20 cellular contexts compared by ENCODE assay signal in the genomic region with DNA sequence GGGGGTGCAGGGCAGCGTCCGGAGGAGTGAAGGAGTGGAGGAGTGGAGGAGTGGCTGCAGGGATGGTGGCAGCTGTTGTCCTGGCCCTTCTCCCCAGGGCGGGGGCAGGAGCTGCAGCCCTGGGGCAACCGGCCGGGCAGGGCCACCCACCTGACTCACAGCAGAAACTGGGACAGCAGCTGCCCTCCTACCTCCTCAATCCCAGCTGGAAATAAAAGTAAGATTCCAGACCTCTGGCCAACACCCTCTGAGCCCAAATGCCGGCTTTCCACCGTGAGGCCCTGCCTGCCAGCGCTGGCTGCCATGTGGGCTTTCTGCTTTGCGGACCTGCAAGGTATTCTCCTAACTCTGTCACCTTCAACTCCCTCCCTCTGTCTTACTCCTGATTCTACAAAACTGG. TPM values are rescaled to one million over a fixed set of nuclear protein-coding genes. Genes with fewer than 3 reads are reported as not detected.
A peak's percentile ranks its signal among the peaks of the same experiment; 100 is the strongest.
DNase-seq lines count a peak whose midpoint lies in the region; ATAC-seq, FAIRE-seq and TF ChIP-seq lines count a peak whose summit lies in the region.
"Had no signal": no experiment of that assay in that cellular context is flagged by ENCODE, and none has a peak within 500 bp of the region (broad histone marks: within the 10 kb centered on the region; RNA-seq: fewer than 3 reads in every experiment).

No MANE protein-coding gene starts in this region.

- no peak overlapping the region for H3K4me3 ChIP-seq in breast epithelium
- H3K4me3 ChIP-seq in HepG2 (replicated peaks in 1 of 3; ENCODE audit: insufficient read depth in 1 of 3, low read depth in 2 of 3, low read length in 3 of 3), result peak overlapping the region in 2 of 3 experiments; percentile 20 to 58; a peak in 3 of 6 replicates
- H3K4me3 ChIP-seq: SK-N-MC, skin epidermis, tibial nerve had no signal

- CTCF ChIA-PET in MCF 10A (lab: Yijun Ruan, JAX) (interaction anchor here (0.8 kb wide), 1 partner anchor 14 kb away, joined by 4 read pairs; the partner anchor contains the start of gene ALKBH7), HepG2 (lab: Yijun Ruan, JAX; ENCODE audit: low intra/inter-chr PET ratio, low total read pairs) (no interaction called here)

- peak overlapping the region; percentile 65 for H2AFZ ChIP-seq in HepG2 (ENCODE audit: low read length)

- TF ChIP-seq RAD21 in HepG2 (CRISPR knock-in tag; IDR thresholded peaks at IDR 0.05), result no peak

- H3K4me1 ChIP-seq in breast epithelium, result peaks cover 0 to 5% of the 10 kb centered on the region in 2 donors
- peaks cover 20% of the 10 kb centered on the region for H3K4me1 ChIP-seq in HepG2 (ENCODE audit: insufficient read depth, low read length)

- no peaks in the 10 kb centered on the region for H3K36me3 ChIP-seq in breast epithelium
- no peaks in the 10 kb centered on the region for H3K36me3 ChIP-seq in HepG2 (replicated peaks in 1 of 2; ENCODE audit: control insufficient read depth in 1 of 2, insufficient read depth in 2 of 2, low read length in 2 of 2)
- H3K36me3 ChIP-seq: tibial nerve had no signal

- H4K20me1 ChIP-seq in HepG2 (ENCODE audit: insufficient read depth, low read length), result no peaks in the 10 kb centered on the region

- TF ChIP-seq EP300 in HepG2 (IDR thresholded peaks at IDR 0.05; ENCODE audit: low read depth in 2 of 2, low read length in 2 of 2) (no peak), HepG2 (CRISPR knock-in tag; IDR thresholded peaks at IDR 0.05; ENCODE audit: borderline replicate concordance) (no peak)

- peak; percentile 11; the same call in 2 of the 3 replicates for ATAC-seq in HepG2
- ATAC-seq: stimulated activated effector memory CD8-positive, alpha-beta T cell treated with anti-CD3 and anti-CD28 coated beads, Interleukin-12 subunit alpha, Interleukin-12 subunit beta, amount 100 ng/mL, for 72 hours had no signal

- H3K27me3 Mint-ChIP-seq in MCF 10A (ENCODE audit: insufficient read depth, unreplicated experiment), result no peaks in the 10 kb centered on the region

- H3K4me1 Mint-ChIP-seq in MCF 10A (ENCODE audit: insufficient read depth, unreplicated experiment), result peaks cover 16% of the 10 kb centered on the region

- BruUV-seq in MCF 10A (replicated peaks; lab: Mats Ljungman, UMichigan) (no TSS peak), HepG2 (replicated peaks; lab: Mats Ljungman, UMichigan) (no TSS peak)

- no peak for FAIRE-seq in HepG2 (lab: Jason Lieb, UNC)

- H3K4me3 Mint-ChIP-seq in MCF 10A (ENCODE audit: unreplicated experiment), result no peak overlapping the region
- H3K4me3 Mint-ChIP-seq: immature natural killer cell; stimulated activated effector memory CD8-positive, alpha-beta T cell treated with anti-CD3 and anti-CD28 coated beads, Interleukin-12 subunit alpha, Interleukin-12 subunit beta, amount 100 ng/mL, for 72 hours had no signal

- H3K36me3 Mint-ChIP-seq in MCF 10A (ENCODE audit: insufficient read depth, unreplicated experiment), result peaks cover 14% of the 10 kb centered on the region
- H3K36me3 Mint-ChIP-seq: immature natural killer cell had no signal

- peak overlapping the region; percentile 65 for H3K4me2 ChIP-seq in HepG2 (ENCODE audit: low read depth, low read length)

- intact Hi-C loops in breast epithelium (cut with DNase I; ENCODE audit: low total_unique reads) (no loop called here), MCF 10A (cut with micrococcal nuclease) (no loop called here), HepG2 (cut with micrococcal nuclease; ENCODE audit: unreplicated experiment) (no loop called here)

- no peaks in the 10 kb centered on the region for H3K9me3 ChIP-seq in breast epithelium
- H3K9me3 ChIP-seq in HepG2 (ENCODE audit: low read length), result no peaks in the 10 kb centered on the region
- H3K9me3 ChIP-seq: tibial nerve had no signal

- no peaks in the 10 kb centered on the region for H3K9me3 Mint-ChIP-seq in MCF 10A (ENCODE audit: unreplicated experiment)
- H3K9me3 Mint-ChIP-seq: immature natural killer cell; stimulated activated effector memory CD8-positive, alpha-beta T cell treated with anti-CD3 and anti-CD28 coated beads, Interleukin-12 subunit alpha, Interleukin-12 subunit beta, amount 100 ng/mL, for 72 hours had no signal

- TF ChIP-seq CTCF in breast epithelium (IDR thresholded peaks at IDR 0.05) (no peak), MCF 10A (IDR thresholded peaks at IDR 0.05; ENCODE audit: unreplicated experiment) (no peak), HepG2 (CRISPR knock-in tag; IDR thresholded peaks at IDR 0.05) (no peak)

- DNase-seq in breast epithelium (ENCODE audit: low spot score in 2 of 2), result no peak
- DNase-seq in MCF 10A (ENCODE audit: unreplicated experiment), result no peak
- DNase-seq in HepG2 (ENCODE audit: low spot score), result no peak
- no peak for DNase-seq in AG20443 (ENCODE audit: low spot score)
- no peak for DNase-seq in NCI-H2029 treated with DMSO at 0.1 percent for 48 hours (lab: John Stamatoyannopoulos, UW)
- no peak for DNase-seq in cerebellum (ENCODE audit: low spot score)
- DNase-seq: 8988T; activated CD8-positive, alpha-beta memory T cell treated with anti-CD3 and anti-CD28 coated beads, Interleukin-2, amount 50 U/mL, for 4 hours; activated gamma-delta T cell treated with Interleukin-2 at 50 U/mL for 16 hours; aorta; immature natural killer cell; NCI-H146; NCI-H510A had no signal

- no peak overlapping the region for H3K27ac Mint-ChIP-seq in MCF 10A (ENCODE audit: low read depth, unreplicated experiment)
- H3K27ac Mint-ChIP-seq: stimulated activated effector memory CD8-positive, alpha-beta T cell treated with anti-CD3 and anti-CD28 coated beads, Interleukin-12 subunit alpha, Interleukin-12 subunit beta, amount 100 ng/mL, for 72 hours had no signal

- H3K27me3 ChIP-seq in breast epithelium (no peaks in the 10 kb centered on the region), HepG2 (ENCODE audit: control insufficient read depth in 1 of 2, insufficient read depth in 2 of 2, low read length in 2 of 2) (no peaks in the 10 kb centered on the region; a peak in 1 of 5 replicates)
- H3K27me3 ChIP-seq: tibial nerve had no signal

- 12% methylated on average over 9 of the region's 9 CpGs for WGBS in HepG2 (ENCODE audit: low lambda C conversion rate)

- POLR2A ChIA-PET in MCF 10A (lab: Yijun Ruan, JAX), result interaction anchor here (0.6 to 1.1 kb wide), 4 partner anchors 22 to 1166 kb away, joined by 3 to 5 read pairs (median 3); partner anchors contain the start of gene GTF2F1
- POLR2A ChIA-PET in HepG2 (lab: Yijun Ruan, JAX), result interaction anchor here (0.7 to 1.8 kb wide), 3 partner anchors 15 to 1823 kb away, joined by 3 to 7 read pairs (median 3); partner anchors contain the start of gene ALKBH7

- in situ Hi-C loops in HepG2 (cut with HindIII; ENCODE audit: extremely low pct_ligation_motif_present, low pct_unique_long_range_greater_than_20kb), result no loop called here

- peaks cover 5% of the 10 kb centered on the region for H3K79me2 ChIP-seq in HepG2 (ENCODE audit: insufficient read depth, low read length)

- peak overlapping the region; percentile 19 to 40 for H3K27ac ChIP-seq in breast epithelium
- H3K27ac ChIP-seq in HepG2 (ENCODE audit: extremely low read length, insufficient read depth, low read length), result no peak overlapping the region
- H3K27ac ChIP-seq: C4-2B, SK-N-MC, tibial nerve had no signal

- H3K9ac ChIP-seq in HepG2 (ENCODE audit: insufficient read depth, low read depth, low read length), result no peak overlapping the region

- TF ChIP-seq POLR2A in breast epithelium (IDR thresholded peaks at IDR 0.05), result no peak
- TF ChIP-seq POLR2A in HepG2 (IDR thresholded peaks at IDR 0.05; ENCODE audit: insufficient read depth in 1 of 2, low read depth in 2 of 2, low read length in 2 of 2), result no peak

RNA-seq across cellular contexts. Expression of gene CLPP, which starts 3.3 kb away (rescaled TPM):
- total RNA-seq in breast epithelium, result 10 to 100 TPM; 72.3 to 96.7 (median 75.8) TPM
- total RNA-seq in MCF 10A (2022), result 132 and 142 TPM in 2 replicates
- total RNA-seq in HepG2 (2016; rRNA removed; fragmentation: Illumina TruSeq; extraction: Trizol), result 45.3 and 46.6 TPM in 2 replicates
- 152 and 166 TPM in 2 replicates for total RNA-seq in HepG2 (2016; cell fraction: cytosol; rRNA removed; fragmentation: Illumina TruSeq; extraction: Trizol; ENCODE audit: low read depth)
- 32.9 and 56.9 TPM in 2 replicates for total RNA-seq in HepG2 (2016; cell fraction: insoluble cytoplasmic fraction; rRNA removed; fragmentation: Illumina TruSeq; extraction: Trizol)
- 107 and 109 TPM in 2 replicates for total RNA-seq in HepG2 (2016; cell fraction: membrane; rRNA removed; fragmentation: Illumina TruSeq; extraction: Trizol)
- total RNA-seq in HepG2 (2016; cell fraction: nucleus; rRNA removed; fragmentation: Illumina TruSeq; extraction: Trizol), result 20.2 and 28.2 TPM in 2 replicates
- polyA plus RNA-seq in HepG2 (2011; rRNA removed), result 68.4 and 72.3 TPM in 2 replicates
- polyA plus RNA-seq in HepG2 (2011; cell fraction: cytosol; rRNA removed), result 91.9 and 175 TPM in 2 replicates
- 80.6 and 81.0 TPM in 2 replicates for polyA plus RNA-seq in HepG2 (2011; cell fraction: nucleus; rRNA removed)
- polyA plus RNA-seq in HepG2 (2012), result 42.1 and 53.9 TPM in 2 replicates
- 192 and 215 TPM in 2 replicates for polyA plus RNA-seq in HepG2 (2016; cell fraction: cytosol; fragmentation: Illumina TruSeq; extraction: Trizol; ENCODE audit: low read depth)
- 50.0 and 71.7 TPM in 2 replicates for polyA plus RNA-seq in HepG2 (2016; cell fraction: insoluble cytoplasmic fraction; fragmentation: Illumina TruSeq; extraction: Trizol; ENCODE audit: low read depth)
- polyA plus RNA-seq in HepG2 (2016; cell fraction: membrane; fragmentation: Illumina TruSeq; extraction: Trizol; ENCODE audit: low read depth), result 128 TPM in 2 replicates
- 47.5 and 49.3 TPM in 2 replicates for polyA plus RNA-seq in HepG2 (2016; cell fraction: nucleus; fragmentation: Illumina TruSeq; extraction: Trizol; ENCODE audit: insufficient read depth, low read depth)
- 74.2 and 90.7 TPM in 2 replicates for polyA minus RNA-seq in HepG2 (2011; rRNA and poly(A)+ RNA removed; ENCODE audit: low replicate concordance)
- polyA minus RNA-seq in HepG2 (2011; cell fraction: cytosol; rRNA and poly(A)+ RNA removed), result 19.5 and 26.8 TPM in 2 replicates
- polyA minus RNA-seq in HepG2 (2011; cell fraction: nucleus; rRNA and poly(A)+ RNA removed), result 6.1 and 7.1 TPM in 2 replicates
- 22.1 TPM for total RNA-seq in cerebellum

RNA-seq across cellular contexts. Expression of gene ALKBH7, which starts 14.6 kb away (rescaled TPM):
- 100 to 1,000 TPM in 1 of 3 donors, 10 to 100 TPM in 2; 68.3 to 101 (median 76.7) TPM for total RNA-seq in breast epithelium
- total RNA-seq in MCF 10A (2022), result 49.9 and 51.5 TPM in 2 replicates
- total RNA-seq in HepG2 (2016; rRNA removed; fragmentation: Illumina TruSeq; extraction: Trizol), result 45.9 and 48.3 TPM in 2 replicates
- total RNA-seq in HepG2 (2016; cell fraction: cytosol; rRNA removed; fragmentation: Illumina TruSeq; extraction: Trizol; ENCODE audit: low read depth), result 30.9 and 31.3 TPM in 2 replicates
- total RNA-seq in HepG2 (2016; cell fraction: insoluble cytoplasmic fraction; rRNA removed; fragmentation: Illumina TruSeq; extraction: Trizol), result 51.6 and 55.7 TPM in 2 replicates
- 41.9 and 45.4 TPM in 2 replicates for total RNA-seq in HepG2 (2016; cell fraction: membrane; rRNA removed; fragmentation: Illumina TruSeq; extraction: Trizol)
- total RNA-seq in HepG2 (2016; cell fraction: nucleus; rRNA removed; fragmentation: Illumina TruSeq; extraction: Trizol), result 18.3 and 18.4 TPM in 2 replicates
- 29.6 and 36.8 TPM in 2 replicates for polyA plus RNA-seq in HepG2 (2011; rRNA removed)
- 29.3 and 56.9 TPM in 2 replicates for polyA plus RNA-seq in HepG2 (2011; cell fraction: cytosol; rRNA removed)
- polyA plus RNA-seq in HepG2 (2011; cell fraction: nucleus; rRNA removed), result 20.4 and 21.6 TPM in 2 replicates
- polyA plus RNA-seq in HepG2 (2012), result 21.7 and 27.2 TPM in 2 replicates
- 24.1 and 27.0 TPM in 2 replicates for polyA plus RNA-seq in HepG2 (2016; cell fraction: cytosol; fragmentation: Illumina TruSeq; extraction: Trizol; ENCODE audit: low read depth)
- polyA plus RNA-seq in HepG2 (2016; cell fraction: insoluble cytoplasmic fraction; fragmentation: Illumina TruSeq; extraction: Trizol; ENCODE audit: low read depth), result 36.2 and 37.8 TPM in 2 replicates
- polyA plus RNA-seq in HepG2 (2016; cell fraction: membrane; fragmentation: Illumina TruSeq; extraction: Trizol; ENCODE audit: low read depth), result 30.0 and 31.3 TPM in 2 replicates
- 23.5 and 29.2 TPM in 2 replicates for polyA plus RNA-seq in HepG2 (2016; cell fraction: nucleus; fragmentation: Illumina TruSeq; extraction: Trizol; ENCODE audit: insufficient read depth, low read depth)
- 6.0 and 18.9 TPM in 2 replicates for polyA minus RNA-seq in HepG2 (2011; rRNA and poly(A)+ RNA removed; ENCODE audit: low replicate concordance)
- polyA minus RNA-seq in HepG2 (2011; cell fraction: cytosol; rRNA and poly(A)+ RNA removed), result 11.2 and 13.7 TPM in 2 replicates
- 3.2 and 4.4 TPM in 2 replicates for polyA minus RNA-seq in HepG2 (2011; cell fraction: nucleus; rRNA and poly(A)+ RNA removed)
- 21.2 TPM for total RNA-seq in cerebellum

RNA-seq across cellular contexts. Expression of gene PSPN, which starts 17.7 kb away (rescaled TPM):
- total RNA-seq in breast epithelium (under 1 TPM; 0.32 to 0.66 (median 0.59) TPM), MCF 10A (2022) (1.1 and 1.9 TPM in 2 replicates), HepG2 (2016; rRNA removed; fragmentation: Illumina TruSeq; extraction: Trizol) (0.95 and 1.1 TPM in 2 replicates), cerebellum (3.3 TPM)
- total RNA-seq in HepG2 (2016; cell fraction: cytosol; rRNA removed; fragmentation: Illumina TruSeq; extraction: Trizol; ENCODE audit: low read depth), result 0.18 and 0.20 TPM in 2 replicates
- total RNA-seq in HepG2 (2016; cell fraction: insoluble cytoplasmic fraction; rRNA removed; fragmentation: Illumina TruSeq; extraction: Trizol), result 1.1 TPM in 2 replicates
- total RNA-seq in HepG2 (2016; cell fraction: membrane; rRNA removed; fragmentation: Illumina TruSeq; extraction: Trizol), result 0.48 and 0.65 TPM in 2 replicates
- total RNA-seq in HepG2 (2016; cell fraction: nucleus; rRNA removed; fragmentation: Illumina TruSeq; extraction: Trizol), result 0.72 and 0.84 TPM in 2 replicates
- polyA plus RNA-seq in HepG2 (2011; rRNA removed), result 0.69 and 0.98 TPM in 2 replicates
- polyA plus RNA-seq in HepG2 (2011; cell fraction: cytosol; rRNA removed), result 0.68 and 0.69 TPM in 2 replicates
- 2.0 and 2.1 TPM in 2 replicates for polyA plus RNA-seq in HepG2 (2011; cell fraction: nucleus; rRNA removed)
- polyA plus RNA-seq in HepG2 (2012), result 0.44 and 0.88 TPM in 2 replicates
- 0.12 TPM in 2 replicates for polyA plus RNA-seq in HepG2 (2016; cell fraction: cytosol; fragmentation: Illumina TruSeq; extraction: Trizol; ENCODE audit: low read depth)
- polyA plus RNA-seq in HepG2 (2016; cell fraction: insoluble cytoplasmic fraction; fragmentation: Illumina TruSeq; extraction: Trizol; ENCODE audit: low read depth), result 1.1 and 1.8 TPM in 2 replicates
- 0.45 TPM in 2 replicates for polyA plus RNA-seq in HepG2 (2016; cell fraction: membrane; fragmentation: Illumina TruSeq; extraction: Trizol; ENCODE audit: low read depth)
- 2.0 TPM in 2 replicates for polyA plus RNA-seq in HepG2 (2016; cell fraction: nucleus; fragmentation: Illumina TruSeq; extraction: Trizol; ENCODE audit: insufficient read depth, low read depth)
- polyA minus RNA-seq in HepG2 (2011; rRNA and poly(A)+ RNA removed; ENCODE audit: low replicate concordance), result 2.0 and 2.9 TPM in 2 replicates
- 1.3 and 1.8 TPM in 2 replicates for polyA minus RNA-seq in HepG2 (2011; cell fraction: cytosol; rRNA and poly(A)+ RNA removed)
- polyA minus RNA-seq in HepG2 (2011; cell fraction: nucleus; rRNA and poly(A)+ RNA removed), result 1.2 and 1.3 TPM in 2 replicates

RNA-seq across cellular contexts. Expression of gene ACER1, which starts 24.6 kb away (rescaled TPM):
- total RNA-seq in breast epithelium (under 1 TPM in 1 of 3 donors, not detected in 2; 0.33 TPM), MCF 10A (2022) (not detected in 2 replicates), HepG2 (2016; rRNA removed; fragmentation: Illumina TruSeq; extraction: Trizol) (not detected in 2 replicates), cerebellum (not detected)
- not detected in 2 replicates for total RNA-seq in HepG2 (2016; cell fraction: cytosol; rRNA removed; fragmentation: Illumina TruSeq; extraction: Trizol; ENCODE audit: low read depth)
- not detected in 2 replicates for total RNA-seq in HepG2 (2016; cell fraction: insoluble cytoplasmic fraction; rRNA removed; fragmentation: Illumina TruSeq; extraction: Trizol)
- not detected in 2 replicates for total RNA-seq in HepG2 (2016; cell fraction: membrane; rRNA removed; fragmentation: Illumina TruSeq; extraction: Trizol)
- not detected in 2 replicates for total RNA-seq in HepG2 (2016; cell fraction: nucleus; rRNA removed; fragmentation: Illumina TruSeq; extraction: Trizol)
- polyA plus RNA-seq in HepG2 (2011; rRNA removed), result not detected in 2 replicates
- not detected in 2 replicates for polyA plus RNA-seq in HepG2 (2011; cell fraction: cytosol; rRNA removed)
- not detected in 2 replicates for polyA plus RNA-seq in HepG2 (2011; cell fraction: nucleus; rRNA removed)
- polyA plus RNA-seq in HepG2 (2012), result not detected in 2 replicates
- not detected in 2 replicates for polyA plus RNA-seq in HepG2 (2016; cell fraction: cytosol; fragmentation: Illumina TruSeq; extraction: Trizol; ENCODE audit: low read depth)
- polyA plus RNA-seq in HepG2 (2016; cell fraction: insoluble cytoplasmic fraction; fragmentation: Illumina TruSeq; extraction: Trizol; ENCODE audit: low read depth), result not detected in 2 replicates
- polyA plus RNA-seq in HepG2 (2016; cell fraction: membrane; fragmentation: Illumina TruSeq; extraction: Trizol; ENCODE audit: low read depth), result not detected in 2 replicates
- not detected in 2 replicates for polyA plus RNA-seq in HepG2 (2016; cell fraction: nucleus; fragmentation: Illumina TruSeq; extraction: Trizol; ENCODE audit: insufficient read depth, low read depth)
- polyA minus RNA-seq in HepG2 (2011; rRNA and poly(A)+ RNA removed; ENCODE audit: low replicate concordance), result not detected in 2 replicates
- not detected in 2 replicates for polyA minus RNA-seq in HepG2 (2011; cell fraction: cytosol; rRNA and poly(A)+ RNA removed)
- not detected in 2 replicates for polyA minus RNA-seq in HepG2 (2011; cell fraction: nucleus; rRNA and poly(A)+ RNA removed)
- total RNA-seq: aorta, Daoy, mesenteric fat pad, tibial nerve had no signal

RNA-seq across cellular contexts. Expression of gene GTF2F1, which starts 35.0 kb away (rescaled TPM):
- 10 to 100 TPM; 46.7 to 51.0 (median 48.5) TPM for total RNA-seq in breast epithelium
- 65.6 and 84.8 TPM in 2 replicates for total RNA-seq in MCF 10A (2022)
- total RNA-seq in HepG2 (2016; rRNA removed; fragmentation: Illumina TruSeq; extraction: Trizol), result 30.7 and 34.1 TPM in 2 replicates
- 6.6 and 7.5 TPM in 2 replicates for total RNA-seq in HepG2 (2016; cell fraction: cytosol; rRNA removed; fragmentation: Illumina TruSeq; extraction: Trizol; ENCODE audit: low read depth)
- 29.0 and 34.4 TPM in 2 replicates for total RNA-seq in HepG2 (2016; cell fraction: insoluble cytoplasmic fraction; rRNA removed; fragmentation: Illumina TruSeq; extraction: Trizol)
- 16.5 and 20.0 TPM in 2 replicates for total RNA-seq in HepG2 (2016; cell fraction: membrane; rRNA removed; fragmentation: Illumina TruSeq; extraction: Trizol)
- total RNA-seq in HepG2 (2016; cell fraction: nucleus; rRNA removed; fragmentation: Illumina TruSeq; extraction: Trizol), result 14.6 and 16.4 TPM in 2 replicates
- 26.0 and 27.8 TPM in 2 replicates for polyA plus RNA-seq in HepG2 (2011; rRNA removed)
- polyA plus RNA-seq in HepG2 (2011; cell fraction: cytosol; rRNA removed), result 32.7 and 42.5 TPM in 2 replicates
- polyA plus RNA-seq in HepG2 (2011; cell fraction: nucleus; rRNA removed), result 26.0 and 28.8 TPM in 2 replicates
- polyA plus RNA-seq in HepG2 (2012), result 27.7 and 33.9 TPM in 2 replicates
- 10.1 and 10.5 TPM in 2 replicates for polyA plus RNA-seq in HepG2 (2016; cell fraction: cytosol; fragmentation: Illumina TruSeq; extraction: Trizol; ENCODE audit: low read depth)
- polyA plus RNA-seq in HepG2 (2016; cell fraction: insoluble cytoplasmic fraction; fragmentation: Illumina TruSeq; extraction: Trizol; ENCODE audit: low read depth), result 48.2 and 57.9 TPM in 2 replicates
- polyA plus RNA-seq in HepG2 (2016; cell fraction: membrane; fragmentation: Illumina TruSeq; extraction: Trizol; ENCODE audit: low read depth), result 16.8 and 18.4 TPM in 2 replicates
- polyA plus RNA-seq in HepG2 (2016; cell fraction: nucleus; fragmentation: Illumina TruSeq; extraction: Trizol; ENCODE audit: insufficient read depth, low read depth), result 54.2 and 60.4 TPM in 2 replicates
- polyA minus RNA-seq in HepG2 (2011; rRNA and poly(A)+ RNA removed; ENCODE audit: low replicate concordance), result 28.2 and 31.6 TPM in 2 replicates
- 20.6 and 23.2 TPM in 2 replicates for polyA minus RNA-seq in HepG2 (2011; cell fraction: cytosol; rRNA and poly(A)+ RNA removed)
- 11.4 and 11.5 TPM in 2 replicates for polyA minus RNA-seq in HepG2 (2011; cell fraction: nucleus; rRNA and poly(A)+ RNA removed)
- 25.3 TPM for total RNA-seq in cerebellum

Comparison
In these comparisons a context has a peak if more than half of its experiments do, and no peak if none do; other contexts are left out.
1. H3K4me3 ChIP-seq: peak in HepG2 (2 of 3); none in breast epithelium (0 of 3).